ENCODE assay signal across 1 cellular context in the genomic region with DNA sequence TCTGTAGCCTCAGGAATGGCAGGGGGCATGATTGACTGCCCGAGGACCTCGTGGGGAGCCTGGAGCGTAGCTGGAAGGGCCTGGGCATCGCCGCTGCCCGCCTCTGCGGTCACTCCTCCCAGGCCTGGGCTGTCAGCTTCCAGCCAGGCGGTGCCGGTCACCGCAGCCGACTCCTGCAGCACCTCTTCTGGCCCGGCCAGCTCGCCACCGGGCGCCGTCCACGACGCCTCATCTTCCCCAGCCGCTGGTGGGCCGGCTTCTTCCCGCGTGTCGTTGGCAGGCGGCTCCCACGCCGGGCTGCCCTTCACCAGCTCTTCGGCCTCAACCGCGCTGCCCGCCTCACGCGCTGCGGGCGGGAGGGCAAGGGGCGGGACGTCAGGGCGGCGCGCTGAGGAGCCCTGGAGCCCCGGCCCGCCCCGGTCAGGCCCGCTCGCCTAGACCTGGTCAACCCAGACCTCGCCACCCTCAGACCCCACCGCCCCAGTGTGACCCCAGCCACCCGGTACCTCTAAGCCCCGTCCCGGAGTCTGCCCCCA.
TF ChIP-seq lines count a peak whose summit lies in the region.

No MANE protein-coding gene starts in this region.

TF ChIP-seq in HepG2, 621 proteins besides CTCF, POLR2A, EP300 and RAD21 (continued from another document and continues in another):
- no peak for TF ChIP-seq ZNF562 (CRISPR knock-in tag; IDR thresholded peaks at IDR 0.05; ENCODE audit: borderline replicate concordance)
- TF ChIP-seq FOSL2 (CRISPR knock-in tag; IDR thresholded peaks at IDR 0.05): no peak
- TF ChIP-seq ZNF768 (CRISPR knock-in tag; IDR thresholded peaks at IDR 0.05): peak; percentile 48; the same call in 1 of the 2 replicates
- no peak for TF ChIP-seq RFX1 (IDR thresholded peaks at IDR 0.05)
- TF ChIP-seq, protein P1, sequence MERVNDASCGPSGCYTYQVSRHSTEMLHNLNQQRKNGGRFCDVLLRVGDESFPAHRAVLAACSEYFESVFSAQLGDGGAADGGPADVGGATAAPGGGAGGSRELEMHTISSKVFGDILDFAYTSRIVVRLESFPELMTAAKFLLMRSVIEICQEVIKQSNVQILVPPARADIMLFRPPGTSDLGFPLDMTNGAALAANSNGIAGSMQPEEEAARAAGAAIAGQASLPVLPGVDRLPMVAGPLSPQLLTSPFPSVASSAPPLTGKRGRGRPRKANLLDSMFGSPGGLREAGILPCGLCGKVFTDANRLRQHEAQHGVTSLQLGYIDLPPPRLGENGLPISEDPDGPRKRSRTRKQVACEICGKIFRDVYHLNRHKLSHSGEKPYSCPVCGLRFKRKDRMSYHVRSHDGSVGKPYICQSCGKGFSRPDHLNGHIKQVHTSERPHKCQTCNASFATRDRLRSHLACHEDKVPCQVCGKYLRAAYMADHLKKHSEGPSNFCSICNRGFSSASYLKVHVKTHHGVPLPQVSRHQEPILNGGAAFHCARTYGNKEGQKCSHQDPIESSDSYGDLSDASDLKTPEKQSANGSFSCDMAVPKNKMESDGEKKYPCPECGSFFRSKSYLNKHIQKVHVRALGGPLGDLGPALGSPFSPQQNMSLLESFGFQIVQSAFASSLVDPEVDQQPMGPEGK (CRISPR knock-in tag; IDR thresholded peaks at IDR 0.05): no peak
- TF ChIP-seq ZNF572 (CRISPR knock-in tag; IDR thresholded peaks at IDR 0.05): no peak
- no peak for TF ChIP-seq THAP11 (CRISPR knock-in tag; IDR thresholded peaks at IDR 0.05)
- no peak for TF ChIP-seq ZNF615 (CRISPR knock-in tag; IDR thresholded peaks at IDR 0.05; ENCODE audit: borderline replicate concordance)
- TF ChIP-seq GATAD2A (CRISPR knock-in tag; IDR thresholded peaks at IDR 0.05): no peak
- TF ChIP-seq ZNF557 (CRISPR knock-in tag; IDR thresholded peaks at IDR 0.05): no peak
- TF ChIP-seq, protein P2, sequence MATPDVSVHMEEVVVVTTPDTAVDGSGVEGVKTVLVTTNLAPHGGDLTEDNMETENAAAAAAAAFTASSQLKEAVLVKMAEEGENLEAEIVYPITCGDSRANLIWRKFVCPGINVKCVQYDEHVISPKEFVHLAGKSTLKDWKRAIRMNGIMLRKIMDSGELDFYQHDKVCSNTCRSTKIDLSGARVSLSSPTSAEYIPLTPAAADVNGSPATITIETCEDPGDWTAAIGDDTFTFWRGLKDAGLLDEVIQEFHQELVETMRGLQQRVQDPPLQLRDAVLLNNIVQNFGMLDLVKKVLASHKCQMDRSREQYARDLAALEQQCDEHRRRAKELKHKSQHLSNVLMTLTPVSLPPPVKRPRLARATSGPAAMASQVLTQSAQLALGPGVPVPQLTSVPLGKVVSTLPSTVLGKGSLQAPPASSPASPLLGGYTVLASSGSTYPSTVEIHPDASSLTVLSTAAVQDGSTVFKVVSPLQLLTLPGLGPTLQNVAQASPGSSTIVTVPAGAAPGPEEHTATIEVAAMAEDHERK (CRISPR knock-in tag; IDR thresholded peaks at IDR 0.05; ENCODE audit: low read depth): no peak
- no peak for TF ChIP-seq SP140L (CRISPR knock-in tag; IDR thresholded peaks at IDR 0.05; ENCODE audit: borderline replicate concordance)
- TF ChIP-seq, protein P3, sequence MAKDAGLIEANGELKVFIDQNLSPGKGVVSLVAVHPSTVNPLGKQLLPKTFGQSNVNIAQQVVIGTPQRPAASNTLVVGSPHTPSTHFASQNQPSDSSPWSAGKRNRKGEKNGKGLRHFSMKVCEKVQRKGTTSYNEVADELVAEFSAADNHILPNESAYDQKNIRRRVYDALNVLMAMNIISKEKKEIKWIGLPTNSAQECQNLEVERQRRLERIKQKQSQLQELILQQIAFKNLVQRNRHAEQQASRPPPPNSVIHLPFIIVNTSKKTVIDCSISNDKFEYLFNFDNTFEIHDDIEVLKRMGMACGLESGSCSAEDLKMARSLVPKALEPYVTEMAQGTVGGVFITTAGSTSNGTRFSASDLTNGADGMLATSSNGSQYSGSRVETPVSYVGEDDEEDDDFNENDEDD (CRISPR knock-in tag; IDR thresholded peaks at IDR 0.05; ENCODE audit: borderline replicate concordance): peak; percentile 79; the same call in 1 of the 2 replicates
- TF ChIP-seq ZNF253 (CRISPR knock-in tag; IDR thresholded peaks at IDR 0.05; ENCODE audit: borderline replicate concordance): no peak
- TF ChIP-seq KDM3A (CRISPR knock-in tag; IDR thresholded peaks at IDR 0.05; ENCODE audit: low read depth): 0 out of 2 replicates have a peak, but pooled peaks have one; percentile 15
- no peak for TF ChIP-seq TMF1 (CRISPR knock-in tag; IDR thresholded peaks at IDR 0.05; ENCODE audit: low read depth)
- TF ChIP-seq ZFP36L1 (CRISPR knock-in tag; IDR thresholded peaks at IDR 0.05): no peak
- no peak for TF ChIP-seq SMYD3 (CRISPR knock-in tag; IDR thresholded peaks at IDR 0.05)
- TF ChIP-seq, protein P4, sequence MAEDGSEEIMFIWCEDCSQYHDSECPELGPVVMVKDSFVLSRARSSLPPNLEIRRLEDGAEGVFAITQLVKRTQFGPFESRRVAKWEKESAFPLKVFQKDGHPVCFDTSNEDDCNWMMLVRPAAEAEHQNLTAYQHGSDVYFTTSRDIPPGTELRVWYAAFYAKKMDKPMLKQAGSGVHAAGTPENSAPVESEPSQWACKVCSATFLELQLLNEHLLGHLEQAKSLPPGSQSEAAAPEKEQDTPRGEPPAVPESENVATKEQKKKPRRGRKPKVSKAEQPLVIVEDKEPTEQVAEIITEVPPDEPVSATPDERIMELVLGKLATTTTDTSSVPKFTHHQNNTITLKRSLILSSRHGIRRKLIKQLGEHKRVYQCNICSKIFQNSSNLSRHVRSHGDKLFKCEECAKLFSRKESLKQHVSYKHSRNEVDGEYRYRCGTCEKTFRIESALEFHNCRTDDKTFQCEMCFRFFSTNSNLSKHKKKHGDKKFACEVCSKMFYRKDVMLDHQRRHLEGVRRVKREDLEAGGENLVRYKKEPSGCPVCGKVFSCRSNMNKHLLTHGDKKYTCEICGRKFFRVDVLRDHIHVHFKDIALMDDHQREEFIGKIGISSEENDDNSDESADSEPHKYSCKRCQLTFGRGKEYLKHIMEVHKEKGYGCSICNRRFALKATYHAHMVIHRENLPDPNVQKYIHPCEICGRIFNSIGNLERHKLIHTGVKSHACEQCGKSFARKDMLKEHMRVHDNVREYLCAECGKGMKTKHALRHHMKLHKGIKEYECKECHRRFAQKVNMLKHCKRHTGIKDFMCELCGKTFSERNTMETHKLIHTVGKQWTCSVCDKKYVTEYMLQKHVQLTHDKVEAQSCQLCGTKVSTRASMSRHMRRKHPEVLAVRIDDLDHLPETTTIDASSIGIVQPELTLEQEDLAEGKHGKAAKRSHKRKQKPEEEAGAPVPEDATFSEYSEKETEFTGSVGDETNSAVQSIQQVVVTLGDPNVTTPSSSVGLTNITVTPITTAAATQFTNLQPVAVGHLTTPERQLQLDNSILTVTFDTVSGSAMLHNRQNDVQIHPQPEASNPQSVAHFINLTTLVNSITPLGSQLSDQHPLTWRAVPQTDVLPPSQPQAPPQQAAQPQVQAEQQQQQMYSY (CRISPR knock-in tag; IDR thresholded peaks at IDR 0.05): no peak
- TF ChIP-seq ZNF350 (CRISPR knock-in tag; IDR thresholded peaks at IDR 0.05; ENCODE audit: borderline replicate concordance, low read depth): no peak
- TF ChIP-seq, protein P5, sequence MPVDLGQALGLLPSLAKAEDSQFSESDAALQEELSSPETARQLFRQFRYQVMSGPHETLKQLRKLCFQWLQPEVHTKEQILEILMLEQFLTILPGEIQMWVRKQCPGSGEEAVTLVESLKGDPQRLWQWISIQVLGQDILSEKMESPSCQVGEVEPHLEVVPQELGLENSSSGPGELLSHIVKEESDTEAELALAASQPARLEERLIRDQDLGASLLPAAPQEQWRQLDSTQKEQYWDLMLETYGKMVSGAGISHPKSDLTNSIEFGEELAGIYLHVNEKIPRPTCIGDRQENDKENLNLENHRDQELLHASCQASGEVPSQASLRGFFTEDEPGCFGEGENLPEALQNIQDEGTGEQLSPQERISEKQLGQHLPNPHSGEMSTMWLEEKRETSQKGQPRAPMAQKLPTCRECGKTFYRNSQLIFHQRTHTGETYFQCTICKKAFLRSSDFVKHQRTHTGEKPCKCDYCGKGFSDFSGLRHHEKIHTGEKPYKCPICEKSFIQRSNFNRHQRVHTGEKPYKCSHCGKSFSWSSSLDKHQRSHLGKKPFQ (CRISPR knock-in tag; IDR thresholded peaks at IDR 0.05; ENCODE audit: insufficient replicate concordance): no peak
- TF ChIP-seq, protein P6, sequence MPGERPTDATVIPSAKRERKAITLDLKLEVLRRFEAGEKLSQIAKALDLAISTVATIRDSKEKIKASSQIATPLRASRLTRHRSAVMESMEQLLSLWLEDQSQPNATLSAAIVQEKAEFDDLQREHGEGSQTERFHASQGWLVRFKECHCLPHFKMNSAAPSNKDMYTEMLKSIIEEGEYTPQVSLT (CRISPR knock-in tag; IDR thresholded peaks at IDR 0.05; ENCODE audit: borderline replicate concordance, low read depth): no peak
- no peak for TF ChIP-seq ZNF224 (CRISPR knock-in tag; IDR thresholded peaks at IDR 0.05)
- TF ChIP-seq GPN1 (CRISPR knock-in tag; IDR thresholded peaks at IDR 0.05; ENCODE audit: borderline replicate concordance): no peak
- no peak for TF ChIP-seq KMT2B (CRISPR knock-in tag; IDR thresholded peaks at IDR 0.05)
- no peak for TF ChIP-seq ZSCAN12 (CRISPR knock-in tag; IDR thresholded peaks at IDR 0.05)
- no peak for TF ChIP-seq ZNF10 (CRISPR knock-in tag; IDR thresholded peaks at IDR 0.05; ENCODE audit: borderline replicate concordance, low read depth)
- no peak for TF ChIP-seq REL (CRISPR knock-in tag; conservative IDR thresholded peaks at IDR 0.05)
- TF ChIP-seq, protein P7, sequence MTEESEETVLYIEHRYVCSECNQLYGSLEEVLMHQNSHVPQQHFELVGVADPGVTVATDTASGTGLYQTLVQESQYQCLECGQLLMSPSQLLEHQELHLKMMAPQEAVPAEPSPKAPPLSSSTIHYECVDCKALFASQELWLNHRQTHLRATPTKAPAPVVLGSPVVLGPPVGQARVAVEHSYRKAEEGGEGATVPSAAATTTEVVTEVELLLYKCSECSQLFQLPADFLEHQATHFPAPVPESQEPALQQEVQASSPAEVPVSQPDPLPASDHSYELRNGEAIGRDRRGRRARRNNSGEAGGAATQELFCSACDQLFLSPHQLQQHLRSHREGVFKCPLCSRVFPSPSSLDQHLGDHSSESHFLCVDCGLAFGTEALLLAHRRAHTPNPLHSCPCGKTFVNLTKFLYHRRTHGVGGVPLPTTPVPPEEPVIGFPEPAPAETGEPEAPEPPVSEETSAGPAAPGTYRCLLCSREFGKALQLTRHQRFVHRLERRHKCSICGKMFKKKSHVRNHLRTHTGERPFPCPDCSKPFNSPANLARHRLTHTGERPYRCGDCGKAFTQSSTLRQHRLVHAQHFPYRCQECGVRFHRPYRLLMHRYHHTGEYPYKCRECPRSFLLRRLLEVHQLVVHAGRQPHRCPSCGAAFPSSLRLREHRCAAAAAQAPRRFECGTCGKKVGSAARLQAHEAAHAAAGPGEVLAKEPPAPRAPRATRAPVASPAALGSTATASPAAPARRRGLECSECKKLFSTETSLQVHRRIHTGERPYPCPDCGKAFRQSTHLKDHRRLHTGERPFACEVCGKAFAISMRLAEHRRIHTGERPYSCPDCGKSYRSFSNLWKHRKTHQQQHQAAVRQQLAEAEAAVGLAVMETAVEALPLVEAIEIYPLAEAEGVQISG (CRISPR knock-in tag; IDR thresholded peaks at IDR 0.05): 0 out of 2 replicates have a peak, but pooled peaks have one; percentile 30
- no peak for TF ChIP-seq ZEB1 (IDR thresholded peaks at IDR 0.05; ENCODE audit: insufficient replicate concordance, low read depth)
- no peak for TF ChIP-seq MBD4 (IDR thresholded peaks at IDR 0.05; ENCODE audit: borderline replicate concordance, low read length)
- TF ChIP-seq WIZ (CRISPR knock-in tag; IDR thresholded peaks at IDR 0.05): no peak
- TF ChIP-seq SAP130 (CRISPR knock-in tag; IDR thresholded peaks at IDR 0.05; ENCODE audit: low read depth): no peak
- TF ChIP-seq ZNF432 (CRISPR knock-in tag; IDR thresholded peaks at IDR 0.05; ENCODE audit: borderline replicate concordance): no peak
- TF ChIP-seq NCOA1 (CRISPR knock-in tag; IDR thresholded peaks at IDR 0.05): no peak
- TF ChIP-seq HHEX (CRISPR knock-in tag; IDR thresholded peaks at IDR 0.05): no peak
- TF ChIP-seq ZNF451 (CRISPR knock-in tag; IDR thresholded peaks at IDR 0.05): 0 out of 2 replicates have a peak, but pooled peaks have one; percentile 26
- no peak for TF ChIP-seq NFIB (CRISPR knock-in tag; IDR thresholded peaks at IDR 0.05; ENCODE audit: borderline replicate concordance)
- TF ChIP-seq FOXA3 (CRISPR knock-in tag; IDR thresholded peaks at IDR 0.05): no peak
- TF ChIP-seq MTF2 (CRISPR knock-in tag; IDR thresholded peaks at IDR 0.05; ENCODE audit: borderline replicate concordance): peak; percentile 56; the same call in 1 of the 2 replicates
- no peak for TF ChIP-seq ZNF225 (CRISPR knock-in tag; IDR thresholded peaks at IDR 0.05)
- TF ChIP-seq ZNF720 (CRISPR knock-in tag; IDR thresholded peaks at IDR 0.05): no peak
- TF ChIP-seq, protein P8, sequence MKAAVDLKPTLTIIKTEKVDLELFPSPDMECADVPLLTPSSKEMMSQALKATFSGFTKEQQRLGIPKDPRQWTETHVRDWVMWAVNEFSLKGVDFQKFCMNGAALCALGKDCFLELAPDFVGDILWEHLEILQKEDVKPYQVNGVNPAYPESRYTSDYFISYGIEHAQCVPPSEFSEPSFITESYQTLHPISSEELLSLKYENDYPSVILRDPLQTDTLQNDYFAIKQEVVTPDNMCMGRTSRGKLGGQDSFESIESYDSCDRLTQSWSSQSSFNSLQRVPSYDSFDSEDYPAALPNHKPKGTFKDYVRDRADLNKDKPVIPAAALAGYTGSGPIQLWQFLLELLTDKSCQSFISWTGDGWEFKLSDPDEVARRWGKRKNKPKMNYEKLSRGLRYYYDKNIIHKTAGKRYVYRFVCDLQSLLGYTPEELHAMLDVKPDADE (CRISPR knock-in tag; IDR thresholded peaks at IDR 0.05): no peak
- no peak for TF ChIP-seq ZNF251 (CRISPR knock-in tag; IDR thresholded peaks at IDR 0.05)
- TF ChIP-seq RAD51 (IDR thresholded peaks at IDR 0.05; ENCODE audit: borderline replicate concordance): no peak
- TF ChIP-seq GLI4 (CRISPR knock-in tag; IDR thresholded peaks at IDR 0.05; ENCODE audit: borderline replicate concordance): 0 out of 2 replicates have a peak, but pooled peaks have one; percentile 66
- TF ChIP-seq, protein P9, sequence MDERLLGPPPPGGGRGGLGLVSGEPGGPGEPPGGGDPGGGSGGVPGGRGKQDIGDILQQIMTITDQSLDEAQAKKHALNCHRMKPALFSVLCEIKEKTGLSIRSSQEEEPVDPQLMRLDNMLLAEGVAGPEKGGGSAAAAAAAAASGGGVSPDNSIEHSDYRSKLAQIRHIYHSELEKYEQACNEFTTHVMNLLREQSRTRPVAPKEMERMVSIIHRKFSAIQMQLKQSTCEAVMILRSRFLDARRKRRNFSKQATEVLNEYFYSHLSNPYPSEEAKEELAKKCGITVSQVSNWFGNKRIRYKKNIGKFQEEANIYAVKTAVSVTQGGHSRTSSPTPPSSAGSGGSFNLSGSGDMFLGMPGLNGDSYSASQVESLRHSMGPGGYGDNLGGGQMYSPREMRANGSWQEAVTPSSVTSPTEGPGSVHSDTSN (CRISPR knock-in tag; IDR thresholded peaks at IDR 0.05): no peak
- TF ChIP-seq, protein P10, sequence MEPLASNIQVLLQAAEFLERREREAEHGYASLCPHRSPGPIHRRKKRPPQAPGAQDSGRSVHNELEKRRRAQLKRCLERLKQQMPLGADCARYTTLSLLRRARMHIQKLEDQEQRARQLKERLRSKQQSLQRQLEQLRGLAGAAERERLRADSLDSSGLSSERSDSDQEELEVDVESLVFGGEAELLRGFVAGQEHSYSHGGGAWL (CRISPR knock-in tag; IDR thresholded peaks at IDR 0.05): peak; percentile 77; the same call in 1 of the 2 replicates
- no peak for TF ChIP-seq ZBTB7B (CRISPR knock-in tag; IDR thresholded peaks at IDR 0.05)
